ENCODE assay signal across 28 cellular contexts in genomic region chr5:164203581-164204225, GRCh38.
A peak's percentile ranks its signal among the peaks of the same experiment; 100 is the strongest.
DNase-seq lines count a peak whose midpoint lies in the region; ATAC-seq and TF ChIP-seq lines count a peak whose summit lies in the region.
"Had no signal": no experiment of that assay in that cellular context is flagged by ENCODE, and none has a peak within 500 bp of the region (broad histone marks: within the 10 kb centered on the region; RNA-seq: fewer than 3 reads in every experiment).

No MANE protein-coding gene starts in this region.

- in situ Hi-C loops in astrocyte of the spinal cord (cut with HindIII; ENCODE audit: low sequenced_read_pairs) = no loop called here

- H3K4me3 ChIP-seq in astrocyte of the spinal cord (ENCODE audit: low read depth, low read length) = no peak overlapping the region
- H3K4me3 ChIP-seq: colonic mucosa, left lung, upper lobe of left lung had no signal

- TF ChIP-seq CTCF in astrocyte of the spinal cord (IDR thresholded peaks at IDR 0.05; ENCODE audit: low read depth, low read length) = no peak

- ATAC-seq in GM21723 (IDR thresholded peaks at IDR 0.05; ENCODE audit: unreplicated experiment) = no peak
- ATAC-seq: activated T-helper 17 cell treated with anti-CD3 and anti-CD28 coated beads, Interleukin-2, amount 50 U/mL, for 72 hours; left lung; natural killer cell treated with Interleukin-12 subunit alpha and Interleukin-12 subunit beta and Interleukin-15 and Interleukin-18, amount 100 ng/mL, for 72 hours; Right ventricle myocardium inferior; sciatic nerve had no signal

- peak; percentile 28 for DNase-seq in A172 (ENCODE audit: low spot score)
- peak; percentile 29 for DNase-seq in LHCN-M2 (ENCODE audit: low read depth)
- peak; percentile 44 for DNase-seq in astrocyte of the spinal cord (ENCODE audit: low read depth, low spot score)
- peak; percentile 51 for DNase-seq in fibroblast of peridontal ligament (ENCODE audit: extremely low read depth)
- DNase-seq in GF-D8 (lab: John Stamatoyannopoulos, UW) = no peak
- DNase-seq in COLO668 (lab: John Stamatoyannopoulos, UW; ENCODE audit: unreplicated experiment) = no peak
- no peak for DNase-seq in kidney tubule cell (ENCODE audit: low spot score)
- DNase-seq: activated CD4-positive, alpha-beta T cell treated with anti-CD3 and anti-CD28 coated beads for 48 hours; activated naive CD8-positive, alpha-beta T cell treated with anti-CD3 and anti-CD28 coated beads for 36 hours; BE2C; colonic mucosa; COR-L47; DND-41; H9; left lung; midbrain; MV-4-11; NCI-H1694; NCI-H2171 treated with DMSO at 0.1 percent for 48 hours; NCI-H526 treated with DMSO at 0.1 percent for 48 hours; posterior cingulate gyrus; T-helper 1 cell; upper lobe of left lung had no signal

Comparison
In these comparisons a context has a peak if more than half of its experiments do, and no peak if none do; other contexts are left out.
1. DNase-seq: peak in A172 (single experiment), LHCN-M2 (single experiment), astrocyte of the spinal cord (single experiment) and fibroblast of peridontal ligament (single experiment); none in GF-D8 (single experiment), COLO668 (single experiment) and kidney tubule cell (single experiment).